In the genomic region with DNA sequence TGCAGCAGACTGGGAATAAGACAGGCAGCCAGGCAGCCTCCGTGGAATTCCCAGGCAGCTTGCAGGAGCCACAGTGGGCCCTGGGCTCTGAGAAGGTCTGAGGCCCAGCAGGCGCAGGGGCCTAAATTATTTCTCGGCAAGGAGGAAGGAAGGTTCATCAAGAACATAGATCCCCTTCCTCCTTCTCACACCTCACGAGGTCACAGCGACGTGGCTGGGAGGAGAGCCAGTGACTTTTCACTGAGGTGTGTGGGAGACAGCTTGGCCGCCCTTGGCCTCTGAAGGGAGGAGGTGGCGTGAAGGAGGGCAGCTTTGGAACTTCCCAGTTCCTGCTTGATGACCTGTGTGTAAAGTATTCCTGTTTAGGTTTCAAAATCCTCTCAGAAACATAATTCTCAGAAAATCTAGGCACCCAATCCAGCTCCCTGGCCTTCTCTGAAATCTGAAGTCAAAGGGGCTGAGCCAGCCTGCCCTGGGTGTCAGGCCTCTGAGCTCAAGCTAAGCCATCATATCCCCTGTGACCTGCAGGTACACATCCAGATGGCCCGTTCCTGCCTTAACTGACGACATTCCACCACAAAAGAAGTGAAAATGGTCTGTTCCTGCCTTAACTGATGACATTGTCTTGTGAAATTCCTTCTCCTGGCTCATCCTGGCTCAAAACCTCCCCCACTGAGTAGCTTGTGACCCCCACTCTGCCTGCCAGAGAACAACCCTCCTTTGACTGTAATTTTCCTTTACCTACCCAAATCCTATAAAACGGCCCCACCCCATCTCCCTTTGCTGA, we compare ENCODE assay signal across 1 cellular context.
TF ChIP-seq lines count a peak whose summit lies in the region.

No MANE protein-coding gene starts in this region.

TF ChIP-seq in GM23338, 12 proteins besides CTCF, POLR2A, EP300 and RAD21:
- TF ChIP-seq NANOG (IDR thresholded peaks at IDR 0.05; ENCODE audit: borderline replicate concordance): 0 out of 2 replicates have a peak, but pooled peaks have one; percentile 34
TF ChIP-seq in GM23338: peak in this region for 1; not testable (repeated sequence) for 11.
